In genomic region chr9:110555551-110555950, GRCh38 we compare ENCODE assay signal across 14 cellular contexts. TPM values are rescaled to one million over a fixed set of nuclear protein-coding genes. Genes with fewer than 3 reads are reported as not detected.
A peak's percentile ranks its signal among the peaks of the same experiment; 100 is the strongest.
DNase-seq lines count a peak whose midpoint lies in the region; ATAC-seq and TF ChIP-seq lines count a peak whose summit lies in the region.
"Had no signal": no experiment of that assay in that cellular context is flagged by ENCODE, and none has a peak within 500 bp of the region (broad histone marks: within the 10 kb centered on the region; RNA-seq: fewer than 3 reads in every experiment).

No MANE protein-coding gene starts in this region.

- TF ChIP-seq CTCF in cardiac fibroblast (IDR thresholded peaks at IDR 0.05; ENCODE audit: low read depth, low read length) (no peak), hepatocyte (IDR thresholded peaks at IDR 0.05; ENCODE audit: poor library complexity) (no peak)
- no peak for TF ChIP-seq CTCF in CD4-positive, alpha-beta T cell (IDR thresholded peaks at IDR 0.05)

- no peaks in the 10 kb centered on the region for H3K36me3 Mint-ChIP-seq in CD4-positive, alpha-beta T cell (ENCODE audit: low read depth)

- H3K9me3 Mint-ChIP-seq in CD4-positive, alpha-beta T cell: no peaks in the 10 kb centered on the region

- peak; percentile 51 for DNase-seq in GM23248
- DNase-seq in cardiac fibroblast (ENCODE audit: low read depth in 2 of 2): peak; percentile 76 to 81
- no peak for DNase-seq in hepatocyte (ENCODE audit: low spot score)
- DNase-seq in DMS 273 treated with DMSO at 0.1 percent for 48 hours (lab: John Stamatoyannopoulos, UW): no peak
- DNase-seq in CD4-positive, alpha-beta T cell: no peak
- DNase-seq in C1 segment of cervical spinal cord (lab: John Stamatoyannopoulos, UW): no peak
- DNase-seq: amygdala, foreskin keratinocyte, Karpas-422, NCI-H1436 treated with DMSO at 0.1 percent for 48 hours, NCI-H524 had no signal

- H3K4me1 Mint-ChIP-seq in CD4-positive, alpha-beta T cell (ENCODE audit: low read depth): no peaks in the 10 kb centered on the region

- H3K79me2 ChIP-seq in GM23248 (ENCODE audit: insufficient read depth) (peaks cover 24% of the 10 kb centered on the region; the same call in 1 of the 2 replicates), hepatocyte (no peaks in the 10 kb centered on the region)

- POLR2A ChIA-PET in CD4-positive, alpha-beta T cell (lab: Charles Lee): no interaction called here

- in situ Hi-C loops in GM23248 (cut with MboI): no loop called here

- H2AFZ ChIP-seq in GM23248: no peak overlapping the region
- no peak overlapping the region for H2AFZ ChIP-seq in hepatocyte

- 2 to 4% methylated on average over 3 of the region's 3 CpGs for WGBS in GM23248 (ENCODE audit: low coverage in 1 of 2, low lambda C conversion rate in 2 of 2, missing lambda C conversion rate in 2 of 2), 2 experiments
- 41% methylated on average over 3 of the region's 3 CpGs for WGBS in hepatocyte (ENCODE audit: low lambda C conversion rate, missing lambda C conversion rate)

- H4K20me1 ChIP-seq in GM23248 (ENCODE audit: insufficient read depth): no peaks in the 10 kb centered on the region
- H4K20me1 ChIP-seq in hepatocyte (ENCODE audit: insufficient read depth, poor library complexity, severe bottlenecking): no peaks in the 10 kb centered on the region

- CTCF ChIA-PET in CD4-positive, alpha-beta T cell (lab: Charles Lee): no interaction called here

- H3K4me2 ChIP-seq in GM23248 (ENCODE audit: unreplicated experiment): peak overlapping the region; percentile 66
- H3K4me2 ChIP-seq in hepatocyte: peak overlapping the region; percentile 16
- H3K4me2 ChIP-seq in skeletal muscle satellite cell (ENCODE audit: low read length): peak overlapping the region; percentile 63

- intact Hi-C loops in CD4-positive, alpha-beta T cell (cut with DNase I, micrococcal nuclease): no loop called here

- H3K36me3 ChIP-seq in GM23248 (ENCODE audit: low read depth) (no peaks in the 10 kb centered on the region), hepatocyte (replicated peaks; ENCODE audit: insufficient read depth, low read depth) (no peaks in the 10 kb centered on the region), skeletal muscle satellite cell (ENCODE audit: insufficient read depth, low read length) (no peaks in the 10 kb centered on the region)

- peak overlapping the region; percentile 31 for H3K4me3 ChIP-seq in GM23248
- no peak overlapping the region for H3K4me3 ChIP-seq in cardiac fibroblast (replicated peaks in 1 of 2; ENCODE audit: low read depth in 2 of 2, low read length in 2 of 2)
- H3K4me3 ChIP-seq in hepatocyte: no peak overlapping the region
- H3K4me3 ChIP-seq in skeletal muscle satellite cell (ENCODE audit: low read length): peak overlapping the region; percentile 3

- no peak overlapping the region for H3K27ac Mint-ChIP-seq in CD4-positive, alpha-beta T cell

- H3K4me3 Mint-ChIP-seq in CD4-positive, alpha-beta T cell: no peak overlapping the region

- H3K27me3 ChIP-seq in GM23248 (replicated peaks; ENCODE audit: insufficient read depth): no peaks in the 10 kb centered on the region
- H3K27me3 ChIP-seq in hepatocyte: no peaks in the 10 kb centered on the region
- no peaks in the 10 kb centered on the region for H3K27me3 ChIP-seq in skeletal muscle satellite cell (ENCODE audit: control insufficient read depth, insufficient read depth, low read length)
- H3K27me3 ChIP-seq in CD4-positive, alpha-beta T cell (ENCODE audit: control insufficient read depth, insufficient read depth, low read length): no peaks in the 10 kb centered on the region
- H3K27me3 ChIP-seq: foreskin keratinocyte had no signal

- H3K9me2 ChIP-seq in GM23248 (ENCODE audit: insufficient read depth) (no peaks in the 10 kb centered on the region), hepatocyte (replicated peaks; ENCODE audit: insufficient read depth) (no peaks in the 10 kb centered on the region)

- H3K9me3 ChIP-seq in GM23248 (ENCODE audit: low read depth) (no peaks in the 10 kb centered on the region), hepatocyte (ENCODE audit: low read depth) (no peaks in the 10 kb centered on the region), skeletal muscle satellite cell (replicated peaks; ENCODE audit: low read length) (no peaks in the 10 kb centered on the region)
- no peaks in the 10 kb centered on the region for H3K9me3 ChIP-seq in CD4-positive, alpha-beta T cell (ENCODE audit: control insufficient read depth, low read length)

- peak overlapping the region; percentile 57 for H3K27ac ChIP-seq in GM23248
- peak overlapping the region; percentile 2 for H3K27ac ChIP-seq in hepatocyte
- H3K27ac ChIP-seq in CD4-positive, alpha-beta T cell (ENCODE audit: low read depth, low read length): no peak overlapping the region
- H3K27ac ChIP-seq: foreskin keratinocyte had no signal

- ATAC-seq in CD4-positive, alpha-beta T cell (ENCODE audit: poor library complexity): no peak
- no peak for ATAC-seq in HG02798 (IDR thresholded peaks at IDR 0.05; ENCODE audit: poor library complexity, unreplicated experiment)
- ATAC-seq: foreskin keratinocyte had no signal

- no peaks in the 10 kb centered on the region for H3K27me3 Mint-ChIP-seq in CD4-positive, alpha-beta T cell

- H3K9ac ChIP-seq in GM23248 (peak overlapping the region; percentile 12), skeletal muscle satellite cell (ENCODE audit: low read depth, low read length) (peak overlapping the region; percentile 63)

- H3K4me1 ChIP-seq in GM23248 (ENCODE audit: insufficient read depth) (peaks cover 26% of the 10 kb centered on the region), hepatocyte (ENCODE audit: insufficient read depth) (peaks cover 12% of the 10 kb centered on the region), skeletal muscle satellite cell (ENCODE audit: control insufficient read depth, insufficient read depth, low read length) (peaks cover 25% of the 10 kb centered on the region)
- H3K4me1 ChIP-seq: foreskin keratinocyte had no signal

- peaks cover 48% of the 10 kb centered on the region for H3F3A ChIP-seq in GM23248 (ENCODE audit: insufficient read depth)

RNA-seq across cellular contexts. Expression of gene SVEP1, which starts 24.0 kb away (rescaled TPM):
- total RNA-seq in GM23248 (2014; rRNA removed; shearing (Covaris generic)): 47.3 and 50.5 TPM in 2 replicates
- 12.6 and 13.6 TPM in 2 replicates for polyA plus RNA-seq in GM23248 (2016; fragmentation: Nextera tagmentation; extraction: Ambion mirVana)
- 13.3 and 14.6 TPM in 2 replicates for total RNA-seq in hepatocyte
- 4.7 and 5.3 TPM in 2 replicates for polyA plus RNA-seq in hepatocyte
- 17.3 and 24.3 TPM in 2 replicates for total RNA-seq in skeletal muscle satellite cell (2012; rRNA removed)
- not detected for total RNA-seq in CD4-positive, alpha-beta T cell
- total RNA-seq: mononuclear cell had no signal
- polyA plus RNA-seq: foreskin keratinocyte had no signal

Comparison
In these comparisons a context has a peak if more than half of its experiments do, and no peak if none do; other contexts are left out.
1. DNase-seq: peak in GM23248 (single experiment) and cardiac fibroblast (2 of 2); none in hepatocyte (single experiment), DMS 273 treated with DMSO at 0.1 percent for 48 hours (single experiment), CD4-positive, alpha-beta T cell (0 of 10) and C1 segment of cervical spinal cord (0 of 14).
2. H3K4me2 ChIP-seq: peak in every context shown above with its lines; median percentile 66 in GM23248; 63 in skeletal muscle satellite cell; 16 in hepatocyte.
3. H3K4me3 ChIP-seq: peak in GM23248 (single experiment) and skeletal muscle satellite cell (single experiment); none in cardiac fibroblast (0 of 2) and hepatocyte (single experiment).
4. RNA of gene SVEP1, which starts 24.0 kb away (total RNA-seq): 47.3 to 50.5 TPM in GM23248 and 13.3 to 14.6 TPM in hepatocyte; not detected in CD4-positive, alpha-beta T cell; every median in the first group is over 10 times any median in the second.